Comparison of ENCODE assay signal across 21 cellular contexts in the genomic region with DNA sequence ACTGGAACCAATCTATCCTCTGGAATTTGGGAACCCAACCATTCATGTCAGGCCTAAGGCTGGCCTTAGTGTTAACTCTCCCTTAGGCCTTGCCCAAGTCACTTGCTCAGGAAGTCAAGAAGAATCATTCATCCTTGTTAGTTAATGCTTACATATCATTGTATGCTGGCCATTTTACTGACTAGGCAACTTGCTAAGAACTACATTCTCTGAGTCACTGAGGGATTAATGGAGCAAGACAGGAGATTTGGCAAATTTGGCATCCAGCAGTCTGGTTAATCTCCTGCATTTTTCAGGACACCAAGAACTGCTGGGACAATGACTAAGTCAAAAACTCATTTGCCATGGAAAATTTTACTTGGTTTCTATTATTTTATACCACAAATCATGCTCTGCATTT.
A peak's percentile ranks its signal among the peaks of the same experiment; 100 is the strongest.
DNase-seq lines count a peak whose midpoint lies in the region; ATAC-seq and TF ChIP-seq lines count a peak whose summit lies in the region.
"Had no signal": no experiment of that assay in that cellular context is flagged by ENCODE, and none has a peak within 500 bp of the region (broad histone marks: within the 10 kb centered on the region; RNA-seq: fewer than 3 reads in every experiment).

No MANE protein-coding gene starts in this region.

- intact Hi-C loops in gastrocnemius medialis (cut with DNase I; ENCODE audit: low total_unique reads) = no loop called here

- H3K79me2 ChIP-seq in GM23248 (ENCODE audit: insufficient read depth) = no peaks in the 10 kb centered on the region

- TF ChIP-seq POLR2A in gastrocnemius medialis (IDR thresholded peaks at IDR 0.05) = no peak

- ATAC-seq in gastrocnemius medialis (no peak), HG03175 (IDR thresholded peaks at IDR 0.05; ENCODE audit: unreplicated experiment) (no peak)
- ATAC-seq: activated CD8-positive, alpha-beta T cell treated with anti-CD3 and anti-CD28 coated beads for 36 hours; GM12878 had no signal

- TF ChIP-seq CTCF in fibroblast of the aortic adventitia (IDR thresholded peaks at IDR 0.05; ENCODE audit: insufficient read depth, low read length) (no peak), gastrocnemius medialis (IDR thresholded peaks at IDR 0.05 in 4 of 5, conservative IDR thresholded peaks at IDR 0.05 in 1 of 5) (no peak)

- H3K36me3 ChIP-seq in GM23248 (ENCODE audit: low read depth) = no peaks in the 10 kb centered on the region
- H3K36me3 ChIP-seq in adipocyte (ENCODE audit: control insufficient read depth, insufficient read depth, low read length, severe bottlenecking) = no peaks in the 10 kb centered on the region
- no peaks in the 10 kb centered on the region for H3K36me3 ChIP-seq in gastrocnemius medialis
- H3K36me3 ChIP-seq: cardiac muscle cell, neutrophil, thyroid gland had no signal

- H3K27me3 ChIP-seq in GM23248 (replicated peaks; ENCODE audit: insufficient read depth) = no peaks in the 10 kb centered on the region
- H3K27me3 ChIP-seq in adipocyte (replicated peaks; ENCODE audit: control insufficient read depth, insufficient read depth, low read length) = no peaks in the 10 kb centered on the region
- H3K27me3 ChIP-seq in gastrocnemius medialis = no peaks in the 10 kb centered on the region
- H3K27me3 ChIP-seq: cardiac muscle cell, neutrophil, thyroid gland had no signal

- H3K9me3 ChIP-seq in GM23248 (ENCODE audit: low read depth) = no peaks in the 10 kb centered on the region
- H3K9me3 ChIP-seq in adipocyte (ENCODE audit: control insufficient read depth, low read length) = no peaks in the 10 kb centered on the region
- H3K9me3 ChIP-seq in gastrocnemius medialis = no peaks in the 10 kb centered on the region
- H3K9me3 ChIP-seq: neutrophil, thyroid gland had no signal

- no peak overlapping the region for H3K4me2 ChIP-seq in GM23248 (ENCODE audit: unreplicated experiment)

- in situ Hi-C loops in GM23248 (cut with MboI) (no loop called here), gastrocnemius medialis (cut with MboI; ENCODE audit: low sequenced_read_pairs in 4 of 4) (loop anchor here in 1 of 4 donors (10.0 kb wide), 1 partner anchor 121 kb away; no protein-coding TSS in a partner anchor)

- H4K20me1 ChIP-seq in GM23248 (ENCODE audit: insufficient read depth) = no peaks in the 10 kb centered on the region

- H3K9me2 ChIP-seq in GM23248 (ENCODE audit: insufficient read depth) = no peaks in the 10 kb centered on the region

- H3K27ac ChIP-seq in GM23248 (no peak overlapping the region), gastrocnemius medialis (peak overlapping the region; percentile 66 to 87 (median 77))
- H3K27ac ChIP-seq: cardiac muscle cell, neutrophil, thyroid gland had no signal

- H3F3A ChIP-seq in GM23248 (ENCODE audit: insufficient read depth) = peaks cover 12% of the 10 kb centered on the region

- H3K4me3 ChIP-seq in GM23248 (no peak overlapping the region), adipocyte (ENCODE audit: low read length) (no peak overlapping the region), fibroblast of the aortic adventitia (ENCODE audit: low read depth, low read length) (no peak overlapping the region), gastrocnemius medialis (no peak overlapping the region)
- H3K4me3 ChIP-seq: cardiac muscle cell, GM12878, thyroid gland had no signal

- H3K9ac ChIP-seq in GM23248 (no peak overlapping the region), adipocyte (ENCODE audit: low read length) (no peak overlapping the region)

- H3K4me1 ChIP-seq in GM23248 (ENCODE audit: insufficient read depth) = 0 out of 2 replicates have a peak, but pooled peaks cover 7% of the 10 kb centered on the region
- peaks cover 6% of the 10 kb centered on the region for H3K4me1 ChIP-seq in adipocyte (ENCODE audit: control insufficient read depth, insufficient read depth, low read length)
- H3K4me1 ChIP-seq in gastrocnemius medialis = peaks cover 22 to 33% of the 10 kb centered on the region in 2 donors
- H3K4me1 ChIP-seq: thyroid gland had no signal

- H2AFZ ChIP-seq in GM23248 = no peak overlapping the region

- DNase-seq in GM23248 = peak; percentile 57
- DNase-seq in adipocyte (ENCODE audit: low read depth) = peak; percentile 12
- DNase-seq in fibroblast of the aortic adventitia (ENCODE audit: low read depth) = peak; percentile 71
- DNase-seq in gastrocnemius medialis = no peak
- DNase-seq in NCI-H146 (lab: John Stamatoyannopoulos, UW) = no peak
- DNase-seq in NCI-H1694 treated with DMSO at 0.1 percent for 48 hours (lab: John Stamatoyannopoulos, UW) = no peak
- DNase-seq in NCI-H2227 treated with DMSO at 0.1 percent for 48 hours (lab: John Stamatoyannopoulos, UW) = no peak
- DNase-seq: activated CD4-positive, CD25-positive, alpha-beta regulatory T cell; activated CD8-positive, alpha-beta T cell treated with anti-CD3 and anti-CD28 coated beads for 36 hours; activated gamma-delta T cell treated with Interleukin-2 at 50 U/mL for 16 hours; dermis blood vessel endothelial cell; DMS79; kidney; NCI-H1417; stimulated activated CD4-positive, alpha-beta T cell treated with anti-CD3 and anti-CD28 coated beads, Interleukin-2, amount 100 ng/mL, for 48 hours; stimulated activated naive CD4-positive, alpha-beta T cell; thyroid gland had no signal

Comparison
In these comparisons a context has a peak if more than half of its experiments do, and no peak if none do; other contexts are left out.
1. DNase-seq: peak in GM23248 (single experiment), adipocyte (single experiment) and fibroblast of the aortic adventitia (single experiment); none in gastrocnemius medialis (0 of 2), NCI-H146 (single experiment), NCI-H1694 treated with DMSO at 0.1 percent for 48 hours (single experiment) and NCI-H2227 treated with DMSO at 0.1 percent for 48 hours (single experiment).